1 cellular context compared by ENCODE assay signal in genomic region chr2:42958036-42958370, GRCh38.
TF ChIP-seq lines count a peak whose summit lies in the region.

No MANE protein-coding gene starts in this region.

TF ChIP-seq in GM23338, 12 proteins besides CTCF, POLR2A, EP300 and RAD21:
- TF ChIP-seq ZNF462 (CRISPR knock-in tag; IDR thresholded peaks at IDR 0.05) (no peak), STAT1 (IDR thresholded peaks at IDR 0.05; ENCODE audit: unreplicated experiment) (no peak), EZH2 (IDR thresholded peaks at IDR 0.05; ENCODE audit: low read depth, unreplicated experiment) (no peak), ZNF114 (CRISPR knock-in tag; IDR thresholded peaks at IDR 0.05) (no peak), EZH2phosphoT487 (IDR thresholded peaks at IDR 0.05; ENCODE audit: unreplicated experiment) (no peak), ZNF331 (CRISPR knock-in tag; IDR thresholded peaks at IDR 0.05; ENCODE audit: low read depth) (no peak), NANOG (IDR thresholded peaks at IDR 0.05; ENCODE audit: borderline replicate concordance) (no peak), REST (IDR thresholded peaks at IDR 0.05; ENCODE audit: unreplicated experiment) (no peak), POLR2AphosphoS5 (IDR thresholded peaks at IDR 0.05; ENCODE audit: low read depth) (no peak), ETS1 (IDR thresholded peaks at IDR 0.05) (no peak), CREB1 (CRISPR knock-in tag; IDR thresholded peaks at IDR 0.05; ENCODE audit: low read depth) (no peak), JUNB (IDR thresholded peaks at IDR 0.05; ENCODE audit: unreplicated experiment) (no peak)
